ENCODE assay signal across 21 cellular contexts in the genomic region with DNA sequence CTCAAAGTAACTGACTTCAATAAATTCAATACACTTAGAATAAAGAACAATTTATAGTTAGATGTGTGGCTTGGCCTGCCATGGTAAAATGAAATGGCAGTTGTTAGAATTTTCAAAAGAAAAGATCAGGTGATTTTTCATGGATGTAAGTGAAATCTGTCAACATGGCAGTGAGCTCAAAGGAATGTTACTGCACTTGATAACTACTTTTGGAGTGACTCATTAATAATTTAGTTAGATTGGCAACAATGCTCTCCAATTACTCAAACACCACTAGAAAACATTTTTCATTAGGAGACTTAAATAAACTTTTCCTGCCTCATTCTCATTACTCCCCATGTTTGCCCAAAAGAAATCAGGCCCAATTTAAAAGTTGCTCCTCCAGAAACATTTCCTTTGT.
DNase-seq lines count a peak whose midpoint lies in the region; ATAC-seq and TF ChIP-seq lines count a peak whose summit lies in the region.
"Had no signal": no experiment of that assay in that cellular context is flagged by ENCODE, and none has a peak within 500 bp of the region (broad histone marks: within the 10 kb centered on the region; RNA-seq: fewer than 3 reads in every experiment).

No MANE protein-coding gene starts in this region.

- ATAC-seq in RWPE2 (ENCODE audit: low read depth) (no peak), GM21619 (IDR thresholded peaks at IDR 0.05; ENCODE audit: unreplicated experiment) (no peak)
- no peak for ATAC-seq in stimulated activated naive CD8-positive, alpha-beta T cell treated with anti-CD3 and anti-CD28 coated beads, Interleukin-15, amount 100 ng/mL, for 72 hours
- ATAC-seq: A549, GM23338, HCT116 had no signal

- peak; percentile 14 for DNase-seq in A172 (ENCODE audit: low spot score)
- DNase-seq in RWPE2 (ENCODE audit: low spot score), result no peak
- DNase-seq in epithelial cell of prostate (ENCODE audit: low read depth, low spot score), result no peak
- no peak for DNase-seq in NCI-H1694 (lab: John Stamatoyannopoulos, UW)
- no peak for DNase-seq in stimulated activated naive CD8-positive, alpha-beta T cell treated with anti-CD3 and anti-CD28 coated beads, Interleukin-15, amount 100 ng/mL, for 72 hours
- DNase-seq: ACHN; AML-193; BE2C; CD4-positive, alpha-beta T cell; CD8-positive, alpha-beta memory T cell; DMS 273 treated with DMSO at 0.1 percent for 48 hours; DMS79; GF-D8; H9 had no signal

- no peaks in the 10 kb centered on the region for H3K9me3 Mint-ChIP-seq in stimulated activated naive CD8-positive, alpha-beta T cell treated with anti-CD3 and anti-CD28 coated beads, Interleukin-15, amount 100 ng/mL, for 72 hours
- H3K9me3 Mint-ChIP-seq: CD14-positive monocyte; CD4-positive, alpha-beta T cell; CD8-positive, alpha-beta memory T cell; GM23338; H9 had no signal

- no peak overlapping the region for H3K4me3 ChIP-seq in RWPE2 (ENCODE audit: severe bottlenecking)
- H3K4me3 ChIP-seq: A549; BLaER1 treated with 17β-estradiol and CSF1 and Interleukin-3, amounts not matched to agents 10 nM and 100 nM; GM23338 had no signal

- H3K4me3 Mint-ChIP-seq in stimulated activated naive CD8-positive, alpha-beta T cell treated with anti-CD3 and anti-CD28 coated beads, Interleukin-15, amount 100 ng/mL, for 72 hours, result no peak overlapping the region
- H3K4me3 Mint-ChIP-seq: CD14-positive monocyte; CD4-positive, alpha-beta T cell; CD8-positive, alpha-beta memory T cell; GM23338; H9 had no signal

- H3K27ac ChIP-seq in RWPE2 (ENCODE audit: poor library complexity, severe bottlenecking) (peak overlapping the region; percentile 90), epithelial cell of prostate (peak overlapping the region; percentile 74)
- H3K27ac ChIP-seq: 22Rv1; A549; BLaER1 treated with 17β-estradiol and CSF1 and Interleukin-3, amounts not matched to agents 10 nM and 100 nM had no signal

- peaks cover 30% of the 10 kb centered on the region for H3K4me1 ChIP-seq in RWPE2 (ENCODE audit: insufficient read depth, poor library complexity, severe bottlenecking)
- H3K4me1 ChIP-seq: A549; BE2C; BLaER1 treated with 17β-estradiol and CSF1 and Interleukin-3, amounts not matched to agents 10 nM and 100 nM had no signal

- H3K27me3 Mint-ChIP-seq in stimulated activated naive CD8-positive, alpha-beta T cell treated with anti-CD3 and anti-CD28 coated beads, Interleukin-15, amount 100 ng/mL, for 72 hours, result no peaks in the 10 kb centered on the region
- H3K27me3 Mint-ChIP-seq: CD4-positive, alpha-beta T cell; CD8-positive, alpha-beta memory T cell had no signal

- H3K27ac Mint-ChIP-seq in stimulated activated naive CD8-positive, alpha-beta T cell treated with anti-CD3 and anti-CD28 coated beads, Interleukin-15, amount 100 ng/mL, for 72 hours, result no peak overlapping the region
- H3K27ac Mint-ChIP-seq: CD14-positive monocyte; CD4-positive, alpha-beta T cell; CD8-positive, alpha-beta memory T cell; GM23338; H9 had no signal

- no peaks in the 10 kb centered on the region for H3K4me1 Mint-ChIP-seq in stimulated activated naive CD8-positive, alpha-beta T cell treated with anti-CD3 and anti-CD28 coated beads, Interleukin-15, amount 100 ng/mL, for 72 hours
- H3K4me1 Mint-ChIP-seq: CD14-positive monocyte; CD8-positive, alpha-beta memory T cell; GM23338; H9 had no signal

- H3K9me3 ChIP-seq in RWPE2 (ENCODE audit: severe bottlenecking), result no peaks in the 10 kb centered on the region
- H3K9me3 ChIP-seq: A549; BE2C; BLaER1 treated with 17β-estradiol and CSF1 and Interleukin-3, amounts not matched to agents 10 nM and 100 nM had no signal

- no peaks in the 10 kb centered on the region for H3K27me3 ChIP-seq in RWPE2 (ENCODE audit: insufficient read depth, poor library complexity, severe bottlenecking)
- H3K27me3 ChIP-seq: BE2C; BLaER1 treated with 17β-estradiol and CSF1 and Interleukin-3, amounts not matched to agents 10 nM and 100 nM had no signal

- no peak for TF ChIP-seq CTCF in RWPE2 (IDR thresholded peaks at IDR 0.05; ENCODE audit: poor library complexity, severe bottlenecking)

- no peaks in the 10 kb centered on the region for H3K36me3 ChIP-seq in RWPE2 (ENCODE audit: low read depth)
- H3K36me3 ChIP-seq: BE2C; BLaER1 treated with 17β-estradiol and CSF1 and Interleukin-3, amounts not matched to agents 10 nM and 100 nM had no signal
